1 cellular context compared by ENCODE assay signal in the genomic region with DNA sequence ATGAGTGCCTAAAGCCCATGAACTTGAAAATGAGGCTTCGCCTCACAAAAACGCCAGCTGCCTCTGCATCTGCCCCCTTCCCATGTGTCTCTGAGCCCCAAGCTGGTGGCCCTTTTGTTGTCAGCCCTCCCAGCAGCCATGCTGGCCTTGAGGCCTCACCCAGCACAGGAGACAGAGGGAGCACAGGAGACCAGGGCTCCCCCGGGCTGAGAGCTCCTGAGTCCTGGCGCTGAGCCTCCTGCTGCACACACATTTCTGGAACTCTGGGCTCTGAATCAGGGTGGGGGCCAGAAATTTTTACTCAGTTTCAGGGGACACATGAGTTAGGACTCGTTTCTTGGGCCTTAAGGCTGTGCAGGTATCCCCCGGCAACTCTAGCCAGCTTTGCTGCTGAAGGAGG.
TF ChIP-seq lines count a peak whose summit lies in the region.

No MANE protein-coding gene starts in this region.

TF ChIP-seq in GM23338, 12 proteins besides CTCF, POLR2A, EP300 and RAD21 (continued from another document):
- TF ChIP-seq, protein P1, sequence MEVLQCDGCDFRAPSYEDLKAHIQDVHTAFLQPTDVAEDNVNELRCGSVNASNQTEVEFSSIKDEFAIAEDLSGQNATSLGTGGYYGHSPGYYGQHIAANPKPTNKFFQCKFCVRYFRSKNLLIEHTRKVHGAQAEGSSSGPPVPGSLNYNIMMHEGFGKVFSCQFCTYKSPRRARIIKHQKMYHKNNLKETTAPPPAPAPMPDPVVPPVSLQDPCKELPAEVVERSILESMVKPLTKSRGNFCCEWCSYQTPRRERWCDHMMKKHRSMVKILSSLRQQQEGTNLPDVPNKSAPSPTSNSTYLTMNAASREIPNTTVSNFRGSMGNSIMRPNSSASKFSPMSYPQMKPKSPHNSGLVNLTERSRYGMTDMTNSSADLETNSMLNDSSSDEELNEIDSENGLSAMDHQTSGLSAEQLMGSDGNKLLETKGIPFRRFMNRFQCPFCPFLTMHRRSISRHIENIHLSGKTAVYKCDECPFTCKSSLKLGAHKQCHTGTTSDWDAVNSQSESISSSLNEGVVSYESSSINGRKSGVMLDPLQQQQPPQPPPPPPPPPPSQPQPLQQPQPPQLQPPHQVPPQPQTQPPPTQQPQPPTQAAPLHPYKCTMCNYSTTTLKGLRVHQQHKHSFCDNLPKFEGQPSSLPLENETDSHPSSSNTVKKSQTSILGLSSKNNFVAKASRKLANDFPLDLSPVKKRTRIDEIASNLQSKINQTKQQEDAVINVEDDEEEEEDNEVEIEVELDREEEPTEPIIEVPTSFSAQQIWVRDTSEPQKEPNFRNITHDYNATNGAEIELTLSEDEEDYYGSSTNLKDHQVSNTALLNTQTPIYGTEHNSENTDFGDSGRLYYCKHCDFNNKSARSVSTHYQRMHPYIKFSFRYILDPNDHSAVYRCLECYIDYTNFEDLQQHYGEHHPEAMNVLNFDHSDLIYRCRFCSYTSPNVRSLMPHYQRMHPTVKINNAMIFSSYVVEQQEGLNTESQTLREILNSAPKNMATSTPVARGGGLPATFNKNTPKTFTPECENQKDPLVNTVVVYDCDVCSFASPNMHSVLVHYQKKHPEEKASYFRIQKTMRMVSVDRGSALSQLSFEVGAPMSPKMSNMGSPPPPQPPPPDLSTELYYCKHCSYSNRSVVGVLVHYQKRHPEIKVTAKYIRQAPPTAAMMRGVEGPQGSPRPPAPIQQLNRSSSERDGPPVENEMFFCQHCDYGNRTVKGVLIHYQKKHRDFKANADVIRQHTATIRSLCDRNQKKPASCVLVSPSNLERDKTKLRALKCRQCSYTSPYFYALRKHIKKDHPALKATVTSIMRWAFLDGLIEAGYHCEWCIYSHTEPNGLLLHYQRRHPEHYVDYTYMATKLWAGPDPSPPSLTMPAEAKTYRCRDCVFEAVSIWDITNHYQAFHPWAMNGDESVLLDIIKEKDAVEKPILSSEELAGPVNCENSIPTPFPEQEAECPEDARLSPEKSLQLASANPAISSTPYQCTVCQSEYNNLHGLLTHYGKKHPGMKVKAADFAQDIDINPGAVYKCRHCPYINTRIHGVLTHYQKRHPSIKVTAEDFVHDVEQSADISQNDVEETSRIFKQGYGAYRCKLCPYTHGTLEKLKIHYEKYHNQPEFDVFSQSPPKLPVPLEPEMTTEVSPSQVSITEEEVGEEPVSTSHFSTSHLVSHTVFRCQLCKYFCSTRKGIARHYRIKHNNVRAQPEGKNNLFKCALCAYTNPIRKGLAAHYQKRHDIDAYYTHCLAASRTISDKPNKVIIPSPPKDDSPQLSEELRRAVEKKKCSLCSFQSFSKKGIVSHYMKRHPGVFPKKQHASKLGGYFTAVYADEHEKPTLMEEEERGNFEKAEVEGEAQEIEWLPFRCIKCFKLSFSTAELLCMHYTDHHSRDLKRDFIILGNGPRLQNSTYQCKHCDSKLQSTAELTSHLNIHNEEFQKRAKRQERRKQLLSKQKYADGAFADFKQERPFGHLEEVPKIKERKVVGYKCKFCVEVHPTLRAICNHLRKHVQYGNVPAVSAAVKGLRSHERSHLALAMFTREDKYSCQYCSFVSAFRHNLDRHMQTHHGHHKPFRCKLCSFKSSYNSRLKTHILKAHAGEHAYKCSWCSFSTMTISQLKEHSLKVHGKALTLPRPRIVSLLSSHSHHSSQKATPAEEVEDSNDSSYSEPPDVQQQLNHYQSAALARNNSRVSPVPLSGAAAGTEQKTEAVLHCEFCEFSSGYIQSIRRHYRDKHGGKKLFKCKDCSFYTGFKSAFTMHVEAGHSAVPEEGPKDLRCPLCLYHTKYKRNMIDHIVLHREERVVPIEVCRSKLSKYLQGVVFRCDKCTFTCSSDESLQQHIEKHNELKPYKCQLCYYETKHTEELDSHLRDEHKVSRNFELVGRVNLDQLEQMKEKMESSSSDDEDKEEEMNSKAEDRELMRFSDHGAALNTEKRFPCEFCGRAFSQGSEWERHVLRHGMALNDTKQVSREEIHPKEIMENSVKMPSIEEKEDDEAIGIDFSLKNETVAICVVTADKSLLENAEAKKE (CRISPR knock-in tag; IDR thresholded peaks at IDR 0.05), result no peak
- TF ChIP-seq, protein P2, sequence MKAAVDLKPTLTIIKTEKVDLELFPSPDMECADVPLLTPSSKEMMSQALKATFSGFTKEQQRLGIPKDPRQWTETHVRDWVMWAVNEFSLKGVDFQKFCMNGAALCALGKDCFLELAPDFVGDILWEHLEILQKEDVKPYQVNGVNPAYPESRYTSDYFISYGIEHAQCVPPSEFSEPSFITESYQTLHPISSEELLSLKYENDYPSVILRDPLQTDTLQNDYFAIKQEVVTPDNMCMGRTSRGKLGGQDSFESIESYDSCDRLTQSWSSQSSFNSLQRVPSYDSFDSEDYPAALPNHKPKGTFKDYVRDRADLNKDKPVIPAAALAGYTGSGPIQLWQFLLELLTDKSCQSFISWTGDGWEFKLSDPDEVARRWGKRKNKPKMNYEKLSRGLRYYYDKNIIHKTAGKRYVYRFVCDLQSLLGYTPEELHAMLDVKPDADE (IDR thresholded peaks at IDR 0.05), result no peak
- TF ChIP-seq STAT1 (IDR thresholded peaks at IDR 0.05; ENCODE audit: unreplicated experiment) (no peak), EZH2 (IDR thresholded peaks at IDR 0.05; ENCODE audit: low read depth, unreplicated experiment) (no peak), NANOG (IDR thresholded peaks at IDR 0.05; ENCODE audit: borderline replicate concordance) (no peak), EZH2phosphoT487 (IDR thresholded peaks at IDR 0.05; ENCODE audit: unreplicated experiment) (no peak)
TF ChIP-seq in GM23338: peak in this region for 0.
